ENCODE assay signal across 11 cellular contexts in genomic region chr4:108029731-108030130, GRCh38. TPM values are rescaled to one million over a fixed set of nuclear protein-coding genes. Genes with fewer than 3 reads are reported as not detected.
A peak's percentile ranks its signal among the peaks of the same experiment; 100 is the strongest.
DNase-seq lines count a peak whose midpoint lies in the region; ATAC-seq and TF ChIP-seq lines count a peak whose summit lies in the region.
"Had no signal": no experiment of that assay in that cellular context is flagged by ENCODE, and none has a peak within 500 bp of the region (broad histone marks: within the 10 kb centered on the region; RNA-seq: fewer than 3 reads in every experiment).

No MANE protein-coding gene starts in this region.

- no peak overlapping the region for H3K27ac ChIP-seq in suprapubic skin
- H3K27ac ChIP-seq: parathyroid adenoma had no signal

- TF ChIP-seq POLR2A in suprapubic skin (IDR thresholded peaks at IDR 0.05) = no peak

- peak; percentile 3 for ATAC-seq in HG03175 (IDR thresholded peaks at IDR 0.05; ENCODE audit: unreplicated experiment)
- ATAC-seq in activated naive CD4-positive, alpha-beta T cell treated with anti-CD3 and anti-CD28 coated beads, Interleukin-2, amount 50 U/mL, for 72 hours = peak; percentile 7 to 57
- no peak for ATAC-seq in GM18873 (IDR thresholded peaks at IDR 0.05; ENCODE audit: low FRiP score, unreplicated experiment)
- ATAC-seq in GM21390 (IDR thresholded peaks at IDR 0.05; ENCODE audit: unreplicated experiment) = no peak

- H3K9me3 Mint-ChIP-seq in activated naive CD4-positive, alpha-beta T cell treated with anti-CD3 and anti-CD28 coated beads, Interleukin-2, amount 50 U/mL, for 72 hours = peaks cover 0 to 4% of the 10 kb centered on the region in 2 donors
- H3K9me3 Mint-ChIP-seq: stimulated activated memory B cell treated with anti-CD40 and anti-IgM and Interleukin-4, amounts not matched to agents 10 μg/mL and 1 μg/mL and 100 μg/mL, for 72 hours had no signal

- DNase-seq in EH (ENCODE audit: low read depth) (peak; percentile 51), myocyte (ENCODE audit: low read depth) (peak; percentile 50), suprapubic skin (ENCODE audit: low spot score in 2 of 2) (no peak), NCI-H510A (lab: John Stamatoyannopoulos, UW) (no peak)
- DNase-seq in activated naive CD4-positive, alpha-beta T cell treated with anti-CD3 and anti-CD28 coated beads, Interleukin-2, amount 50 U/mL, for 72 hours (ENCODE audit: low spot score in 2 of 2) = no peak

- no peak for TF ChIP-seq CTCF in suprapubic skin (IDR thresholded peaks at IDR 0.05)

- 95% methylated on average over 5 of the region's 5 CpGs for WGBS in suprapubic skin

- H3K36me3 ChIP-seq in suprapubic skin = peaks cover 70% of the 10 kb centered on the region

- TF ChIP-seq EP300 in suprapubic skin (IDR thresholded peaks at IDR 0.05) = no peak

- H3K4me1 ChIP-seq in suprapubic skin = no peaks in the 10 kb centered on the region
- H3K4me1 ChIP-seq: parathyroid adenoma had no signal

- H3K36me3 Mint-ChIP-seq in activated naive CD4-positive, alpha-beta T cell treated with anti-CD3 and anti-CD28 coated beads, Interleukin-2, amount 50 U/mL, for 72 hours = peaks cover 9 to 42% of the 10 kb centered on the region in 2 donors

- H3K9me3 ChIP-seq in suprapubic skin = no peaks in the 10 kb centered on the region

- no peaks in the 10 kb centered on the region for H3K27me3 ChIP-seq in suprapubic skin

- no peak overlapping the region for H3K4me3 ChIP-seq in suprapubic skin
- H3K4me3 ChIP-seq: lung had no signal

- peak overlapping the region; percentile 93 to 99 for H3K27ac Mint-ChIP-seq in activated naive CD4-positive, alpha-beta T cell treated with anti-CD3 and anti-CD28 coated beads, Interleukin-2, amount 50 U/mL, for 72 hours
- H3K27ac Mint-ChIP-seq: stimulated activated memory B cell treated with anti-CD40 and anti-IgM and Interleukin-4, amounts not matched to agents 10 μg/mL and 1 μg/mL and 100 μg/mL, for 72 hours had no signal

RNA-seq across cellular contexts. Expression of gene HADH, which starts 40.0 kb away (rescaled TPM):
- 10 to 100 TPM; 44.0 to 48.1 TPM for total RNA-seq in activated naive CD4-positive, alpha-beta T cell treated with anti-CD3 and anti-CD28 coated beads, Interleukin-2, amount 50 U/mL, for 72 hours
- 17.7 and 38.8 TPM in 2 replicates for total RNA-seq in myocyte
- polyA plus RNA-seq in myocyte (2012) = 32.5 TPM
- total RNA-seq in suprapubic skin = 10 to 100 TPM; 37.0 to 51.1 (median 42.6) TPM

Comparison
In these comparisons a context has a peak if more than half of its experiments do, and no peak if none do; other contexts are left out.
1. DNase-seq: peak in EH (single experiment) and myocyte (single experiment); none in activated naive CD4-positive, alpha-beta T cell treated with anti-CD3 and anti-CD28 coated beads, Interleukin-2, amount 50 U/mL, for 72 hours (0 of 2), suprapubic skin (0 of 2) and NCI-H510A (single experiment).
2. ATAC-seq: peak in HG03175 (single experiment) and activated naive CD4-positive, alpha-beta T cell treated with anti-CD3 and anti-CD28 coated beads, Interleukin-2, amount 50 U/mL, for 72 hours (2 of 2); none in GM18873 (single experiment) and GM21390 (single experiment).